ENCODE assay signal across 8 cellular contexts in genomic region chr1:10507111-10507879, GRCh38. TPM values are rescaled to one million over a fixed set of nuclear protein-coding genes. Genes with fewer than 3 reads are reported as not detected.
DNase-seq lines count a peak whose midpoint lies in the region; ATAC-seq and TF ChIP-seq lines count a peak whose summit lies in the region.

No MANE protein-coding gene starts in this region.

- POLR2A ChIA-PET in OCI-LY7 (lab: Charles Lee) = interaction anchor here (0.6 kb wide), 1 partner anchor 468 kb away, joined by 3 read pairs; no protein-coding TSS in a partner anchor

- no peak overlapping the region for H3K27ac Mint-ChIP-seq in activated T-cell treated with anti-CD3 and anti-CD28 coated beads, Interleukin-2, amount 50 U/mL, for 24 hours

- no peak overlapping the region for H2AFZ ChIP-seq in Karpas-422 (ENCODE audit: low read length)
- no peak overlapping the region for H2AFZ ChIP-seq in OCI-LY7 (ENCODE audit: low read length)
- peak overlapping the region; percentile 19 for H2AFZ ChIP-seq in neural cell (ENCODE audit: low read depth, low read length)

- no peak for ATAC-seq in GM19467 (IDR thresholded peaks at IDR 0.05; ENCODE audit: unreplicated experiment)
- ATAC-seq in GM18511 (IDR thresholded peaks at IDR 0.05; ENCODE audit: unreplicated experiment) = no peak

- H3K36me3 ChIP-seq in Karpas-422 (ENCODE audit: insufficient read depth, low read length) (no peaks in the 10 kb centered on the region), OCI-LY7 (ENCODE audit: insufficient read depth, low read length) (no peaks in the 10 kb centered on the region), neural cell (ENCODE audit: insufficient read depth, low read length) (no peaks in the 10 kb centered on the region)

- peaks cover 56% of the 10 kb centered on the region for H3K4me1 Mint-ChIP-seq in activated T-cell treated with anti-CD3 and anti-CD28 coated beads, Interleukin-2, amount 50 U/mL, for 24 hours (ENCODE audit: low read depth)

- H3K79me2 ChIP-seq in Karpas-422 (ENCODE audit: low read length) (peaks cover 81% of the 10 kb centered on the region), OCI-LY7 (ENCODE audit: insufficient read depth, low read depth, low read length) (no peaks in the 10 kb centered on the region), neural cell (replicated peaks; ENCODE audit: insufficient read depth, low read length) (peaks cover 9% of the 10 kb centered on the region)

- H3K36me3 Mint-ChIP-seq in activated T-cell treated with anti-CD3 and anti-CD28 coated beads, Interleukin-2, amount 50 U/mL, for 24 hours (ENCODE audit: low read depth) = peaks cover 4% of the 10 kb centered on the region

- intact Hi-C loops in OCI-LY7 (cut with micrococcal nuclease; ENCODE audit: unreplicated experiment) = loop anchor here (5.0 kb wide), 1 partner anchor 360 kb away; no protein-coding TSS in a partner anchor

- TF ChIP-seq RAD21 in neural cell (conservative IDR thresholded peaks at IDR 0.05) = peak; percentile 90

- no peaks in the 10 kb centered on the region for H3K9me3 ChIP-seq in Karpas-422 (ENCODE audit: low read length)
- no peaks in the 10 kb centered on the region for H3K9me3 ChIP-seq in OCI-LY7 (ENCODE audit: low read length)
- no peaks in the 10 kb centered on the region for H3K9me3 ChIP-seq in neural cell (ENCODE audit: low read length)

- in situ Hi-C loops in G401 (cut with HindIII; ENCODE audit: low sequenced_read_pairs) = no loop called here

- H3K4me2 ChIP-seq in Karpas-422 (ENCODE audit: low read depth, low read length, poor library complexity, severe bottlenecking) (no peak overlapping the region), OCI-LY7 (ENCODE audit: low read length) (no peak overlapping the region), neural cell (ENCODE audit: low read length) (no peak overlapping the region)

- H3K9me3 Mint-ChIP-seq in activated T-cell treated with anti-CD3 and anti-CD28 coated beads, Interleukin-2, amount 50 U/mL, for 24 hours = no peaks in the 10 kb centered on the region

- H3K9ac ChIP-seq in Karpas-422 (ENCODE audit: low read length) (no peak overlapping the region), neural cell (ENCODE audit: low read length) (peak overlapping the region; percentile 57)

- CTCF ChIA-PET in OCI-LY7 (lab: Charles Lee; ENCODE audit: unreplicated experiment) = interaction anchor here (0.8 to 1.4 kb wide), 2 partner anchors 8 to 307 kb away, joined by 4 to 5 read pairs; no protein-coding TSS in a partner anchor

- H3K27me3 ChIP-seq in Karpas-422 (ENCODE audit: low read length) (no peaks in the 10 kb centered on the region), neural cell (ENCODE audit: insufficient read depth, low read depth, low read length) (no peaks in the 10 kb centered on the region)

- BruUV-seq in OCI-LY7 (replicated peaks; lab: Mats Ljungman, UMichigan) = no TSS peak

- H4K20me1 ChIP-seq in Karpas-422 (ENCODE audit: insufficient read depth, low read depth, low read length) (peaks cover 14% of the 10 kb centered on the region), OCI-LY7 (ENCODE audit: insufficient read depth, low read length) (0 out of 2 replicates have a peak, but pooled peaks cover 5% of the 10 kb centered on the region), neural cell (ENCODE audit: insufficient read depth) (no peaks in the 10 kb centered on the region)

- H3K27ac ChIP-seq in Karpas-422 (ENCODE audit: low read length) (no peak overlapping the region), OCI-LY7 (ENCODE audit: low read depth, low read length, poor library complexity, severe bottlenecking) (no peak overlapping the region), neural cell (ENCODE audit: low read length) (peak overlapping the region; percentile 75)

- DNase-seq in G401 (ENCODE audit: low spot score) = peak; percentile 84
- DNase-seq in Karpas-422 = peak; percentile 84
- DNase-seq in OCI-LY7 (ENCODE audit: low spot score) = peak; percentile 61
- DNase-seq in activated T-cell treated with anti-CD3 and anti-CD28 coated beads, Interleukin-2, amount 50 U/mL, for 24 hours = peak; percentile 58
- DNase-seq in fibroblast of gingiva (ENCODE audit: low read depth) = peak; percentile 87

- TF ChIP-seq CTCF in OCI-LY7 (conservative IDR thresholded peaks at IDR 0.05; ENCODE audit: low read length) (peak; percentile 89), neural cell (IDR thresholded peaks at IDR 0.05; ENCODE audit: poor library complexity, severe bottlenecking) (peak; percentile 98)

- H3K4me1 ChIP-seq in Karpas-422 (ENCODE audit: low read length) = peaks cover 6% of the 10 kb centered on the region
- peaks cover 4% of the 10 kb centered on the region for H3K4me1 ChIP-seq in OCI-LY7 (ENCODE audit: insufficient read depth, low read length, poor library complexity, severe bottlenecking)

- no peaks in the 10 kb centered on the region for H3F3A ChIP-seq in neural cell (ENCODE audit: insufficient read depth, low read length, poor library complexity, severe bottlenecking)

- H3K4me3 ChIP-seq in Karpas-422 (ENCODE audit: low read length) (no peak overlapping the region), OCI-LY7 (ENCODE audit: low read depth, low read length, poor library complexity, severe bottlenecking) (no peak overlapping the region), neural cell (ENCODE audit: low read length) (peak overlapping the region; percentile 32)

- peak; percentile 53 for TF ChIP-seq EP300 in neural cell (conservative IDR thresholded peaks at IDR 0.05; ENCODE audit: poor library complexity, severe bottlenecking)

- H3K9me2 ChIP-seq in Karpas-422 (replicated peaks; ENCODE audit: insufficient read depth, low read length) (no peaks in the 10 kb centered on the region), OCI-LY7 (ENCODE audit: insufficient read depth, low read length) (no peaks in the 10 kb centered on the region), neural cell (ENCODE audit: insufficient read depth, low read length) (no peaks in the 10 kb centered on the region)

- no peaks in the 10 kb centered on the region for H3K27me3 Mint-ChIP-seq in activated T-cell treated with anti-CD3 and anti-CD28 coated beads, Interleukin-2, amount 50 U/mL, for 24 hours

- no peak overlapping the region for H3K4me3 Mint-ChIP-seq in activated T-cell treated with anti-CD3 and anti-CD28 coated beads, Interleukin-2, amount 50 U/mL, for 24 hours

TF ChIP-seq in neural cell, 6 proteins besides CTCF, POLR2A, EP300 and RAD21:
- TF ChIP-seq REST (IDR thresholded peaks at IDR 0.05; ENCODE audit: borderline replicate concordance) (no peak), SMC3 (conservative IDR thresholded peaks at IDR 0.05; ENCODE audit: poor library complexity) (peak; percentile 84), POLR2AphosphoS5 (IDR thresholded peaks at IDR 0.05) (peak; percentile 65), MXI1 (conservative IDR thresholded peaks at IDR 0.05; ENCODE audit: poor library complexity, severe bottlenecking) (peak; percentile 28)
TF ChIP-seq in neural cell: peak in this region for 3.

RNA-seq across cellular contexts. Expression of gene PEX14, which starts 32.5 kb away (rescaled TPM):
- total RNA-seq in G401 (2014; rRNA removed; shearing (Covaris generic)) = 33.4 and 34.7 TPM in 2 replicates
- total RNA-seq in Karpas-422 (2014; rRNA removed; shearing (Covaris generic); ENCODE audit: low replicate concordance) = 9.1 and 11.0 TPM in 2 replicates
- 11.9 and 14.6 TPM in 2 replicates for total RNA-seq in OCI-LY7 (2014; rRNA removed; shearing (Covaris generic))
- 23.8 and 24.3 TPM in 2 replicates for total RNA-seq in OCI-LY7 (2022)
- 13.5 and 18.3 TPM in 2 replicates for polyA plus RNA-seq in neural cell
- 11.7 and 13.4 TPM in 2 replicates for polyA minus RNA-seq in neural cell

RNA-seq across cellular contexts. Expression of gene DFFA, which starts 35.0 kb away (rescaled TPM):
- 81.5 and 102 TPM in 2 replicates for total RNA-seq in G401 (2014; rRNA removed; shearing (Covaris generic))
- 42.9 and 61.9 TPM in 2 replicates for total RNA-seq in Karpas-422 (2014; rRNA removed; shearing (Covaris generic); ENCODE audit: low replicate concordance)
- total RNA-seq in OCI-LY7 (2014; rRNA removed; shearing (Covaris generic)) = 58.4 and 64.6 TPM in 2 replicates
- total RNA-seq in OCI-LY7 (2022) = 70.9 and 79.0 TPM in 2 replicates
- polyA plus RNA-seq in neural cell = 32.2 and 32.7 TPM in 2 replicates
- 34.5 and 39.0 TPM in 2 replicates for polyA minus RNA-seq in neural cell

RNA-seq across cellular contexts. Expression of gene CORT, which starts 57.5 kb away (rescaled TPM):
- total RNA-seq in G401 (2014; rRNA removed; shearing (Covaris generic)) = not detected in 2 replicates
- 0.34 and 3.5 TPM in 2 replicates for total RNA-seq in Karpas-422 (2014; rRNA removed; shearing (Covaris generic); ENCODE audit: low replicate concordance)
- 0.66 TPM in 1 of 2 replicates, not detected in the other for total RNA-seq in OCI-LY7 (2014; rRNA removed; shearing (Covaris generic))
- 1.3 TPM in 1 of 2 replicates, not detected in the other for total RNA-seq in OCI-LY7 (2022)
- polyA plus RNA-seq in neural cell = 0.46 and 0.81 TPM in 2 replicates
- polyA minus RNA-seq in neural cell = 0.97 and 1.5 TPM in 2 replicates
